In the genomic region with DNA sequence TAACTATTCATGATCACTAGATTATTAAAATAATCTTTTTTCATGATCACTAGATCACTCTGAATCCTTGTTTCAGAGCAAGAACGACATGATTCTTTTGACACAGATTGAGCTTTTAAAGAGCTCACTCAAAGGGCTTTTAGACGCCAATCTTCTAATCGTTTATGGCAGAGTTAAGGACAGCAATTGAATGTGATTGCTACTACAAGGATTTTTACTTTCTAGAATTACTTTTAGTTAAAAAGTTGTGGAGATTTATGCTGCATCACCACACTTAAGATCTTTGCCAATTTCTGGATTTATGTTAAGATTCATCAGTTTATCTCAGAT, we compare ENCODE assay signal across 10 cellular contexts. TPM values are rescaled to one million over a fixed set of nuclear protein-coding genes. Genes with fewer than 3 reads are reported as not detected.
A peak's percentile ranks its signal among the peaks of the same experiment; 100 is the strongest.
DNase-seq lines count a peak whose midpoint lies in the region; ATAC-seq and TF ChIP-seq lines count a peak whose summit lies in the region.
"Had no signal": no experiment of that assay in that cellular context is flagged by ENCODE, and none has a peak within 500 bp of the region (broad histone marks: within the 10 kb centered on the region; RNA-seq: fewer than 3 reads in every experiment).

No MANE protein-coding gene starts in this region.

- peak overlapping the region; percentile 15; the same call in 1 of the 2 replicates for H2AFZ ChIP-seq in OCI-LY7 (ENCODE audit: low read length)

- no TSS peak for BruUV-seq in OCI-LY7 (replicated peaks; lab: Mats Ljungman, UMichigan)

- H3K27me3 Mint-ChIP-seq in activated CD4-positive, alpha-beta T cell treated with anti-CD3 and anti-CD28 coated beads, Interleukin-2, amount 10 ng/mL, durations not matched to agents 24 days and 14 days, result no peaks in the 10 kb centered on the region
- H3K27me3 Mint-ChIP-seq in endothelial cell (ENCODE audit: unreplicated experiment), result peaks cover 5% of the 10 kb centered on the region

- no peaks in the 10 kb centered on the region for H3K9me2 ChIP-seq in OCI-LY7 (ENCODE audit: insufficient read depth, low read length)

- H3K4me3 ChIP-seq in OCI-LY7 (ENCODE audit: low read depth, low read length, poor library complexity, severe bottlenecking), result peak overlapping the region; percentile 98
- peak overlapping the region; percentile 100 for H3K4me3 ChIP-seq in skeletal muscle cell (ENCODE audit: low read depth, low read length)

- H3K4me1 Mint-ChIP-seq in activated CD4-positive, alpha-beta T cell treated with anti-CD3 and anti-CD28 coated beads, Interleukin-2, amount 10 ng/mL, durations not matched to agents 24 days and 14 days, result peaks cover 27% of the 10 kb centered on the region
- peaks cover 20% of the 10 kb centered on the region for H3K4me1 Mint-ChIP-seq in endothelial cell (ENCODE audit: unreplicated experiment)

- H3K4me1 ChIP-seq in OCI-LY7 (ENCODE audit: insufficient read depth, low read length, poor library complexity, severe bottlenecking), result peaks cover 29% of the 10 kb centered on the region

- H4K20me1 ChIP-seq in OCI-LY7 (ENCODE audit: insufficient read depth, low read length), result peaks cover 10% of the 10 kb centered on the region; the same call in 1 of the 2 replicates

- TF ChIP-seq CTCF in OCI-LY7 (conservative IDR thresholded peaks at IDR 0.05; ENCODE audit: low read length) (no peak), endothelial cell (IDR thresholded peaks at IDR 0.05; ENCODE audit: unreplicated experiment) (no peak)

- peaks cover 49% of the 10 kb centered on the region for H3K36me3 ChIP-seq in OCI-LY7 (ENCODE audit: insufficient read depth, low read length)

- CTCF ChIA-PET in OCI-LY7 (lab: Charles Lee; ENCODE audit: unreplicated experiment), result no interaction called here

- POLR2A ChIA-PET in OCI-LY7 (lab: Charles Lee), result interaction anchor here (0.5 to 3.9 kb wide), 8 partner anchors 10 to 179 kb away, joined by 3 to 25 read pairs (median 8); no protein-coding TSS in a partner anchor

- H3K4me3 Mint-ChIP-seq in activated CD4-positive, alpha-beta T cell treated with anti-CD3 and anti-CD28 coated beads, Interleukin-2, amount 10 ng/mL, durations not matched to agents 24 days and 14 days, result peak overlapping the region; percentile 99
- peak overlapping the region; percentile 99 for H3K4me3 Mint-ChIP-seq in endothelial cell (ENCODE audit: unreplicated experiment)

- ATAC-seq in GM21367 (IDR thresholded peaks at IDR 0.05; ENCODE audit: unreplicated experiment), result no peak

- peaks cover 40% of the 10 kb centered on the region for H3K36me3 Mint-ChIP-seq in activated CD4-positive, alpha-beta T cell treated with anti-CD3 and anti-CD28 coated beads, Interleukin-2, amount 10 ng/mL, durations not matched to agents 24 days and 14 days (ENCODE audit: low read depth)
- peaks cover 18% of the 10 kb centered on the region for H3K36me3 Mint-ChIP-seq in endothelial cell (ENCODE audit: low read depth, unreplicated experiment)

- no peaks in the 10 kb centered on the region for H3K9me3 Mint-ChIP-seq in activated CD4-positive, alpha-beta T cell treated with anti-CD3 and anti-CD28 coated beads, Interleukin-2, amount 10 ng/mL, durations not matched to agents 24 days and 14 days
- no peaks in the 10 kb centered on the region for H3K9me3 Mint-ChIP-seq in endothelial cell (ENCODE audit: unreplicated experiment)

- intact Hi-C loops in activated CD4-positive, alpha-beta T cell treated with anti-CD3 and anti-CD28 coated beads, Interleukin-2, amount 10 ng/mL, durations not matched to agents 24 days and 14 days (cut with micrococcal nuclease), result loop anchor here (5.0 kb wide), 1 partner anchor 570 kb away; a partner anchor contains a TSS
- intact Hi-C loops in OCI-LY7 (cut with micrococcal nuclease; ENCODE audit: unreplicated experiment), result loop anchor here (1.0 kb wide), 1 partner anchor 57 kb away; a partner anchor contains a TSS

- H3K27ac Mint-ChIP-seq in activated CD4-positive, alpha-beta T cell treated with anti-CD3 and anti-CD28 coated beads, Interleukin-2, amount 10 ng/mL, durations not matched to agents 24 days and 14 days, result peak overlapping the region; percentile 100
- H3K27ac Mint-ChIP-seq in endothelial cell (ENCODE audit: unreplicated experiment), result peak overlapping the region; percentile 88

- peaks cover 52% of the 10 kb centered on the region for H3K79me2 ChIP-seq in OCI-LY7 (ENCODE audit: insufficient read depth, low read depth, low read length)

- no peak for DNase-seq in activated CD4-positive, alpha-beta T cell treated with anti-CD3 and anti-CD28 coated beads, Interleukin-2, amount 10 ng/mL, durations not matched to agents 24 days and 14 days
- no peak for DNase-seq in activated CD4-positive, alpha-beta T cell treated with anti-CD3 and anti-CD28 coated beads for 4 hours
- DNase-seq in OCI-LY7 (ENCODE audit: low spot score), result peak; percentile 19
- DNase-seq in endothelial cell (ENCODE audit: low spot score), result no peak
- DNase-seq in skeletal muscle cell (ENCODE audit: low read depth), result no peak
- no peak for DNase-seq in AG08396 (ENCODE audit: low spot score)
- no peak for DNase-seq in SKM-1 (lab: John Stamatoyannopoulos, UW; ENCODE audit: unreplicated experiment)
- DNase-seq: esophagus squamous epithelium, spleen had no signal

- peak overlapping the region; percentile 93 for H3K4me2 ChIP-seq in OCI-LY7 (ENCODE audit: low read length)

- peak overlapping the region; percentile 91 for H3K27ac ChIP-seq in OCI-LY7 (ENCODE audit: low read depth, low read length, poor library complexity, severe bottlenecking)

- no peaks in the 10 kb centered on the region for H3K9me3 ChIP-seq in OCI-LY7 (ENCODE audit: low read length)
- H3K9me3 ChIP-seq: esophagus squamous epithelium, spleen had no signal

RNA-seq across cellular contexts. Expression of a gene that starts 1.3 kb away (rescaled TPM):
- total RNA-seq in activated CD4-positive, alpha-beta T cell treated with anti-CD3 and anti-CD28 coated beads, Interleukin-2, amount 10 ng/mL, durations not matched to agents 24 days and 14 days, result 158 and 162 TPM in 2 replicates
- 96.0 and 106 TPM in 2 replicates for total RNA-seq in OCI-LY7 (2014; rRNA removed; shearing (Covaris generic))
- total RNA-seq in OCI-LY7 (2022) (140 and 141 TPM in 2 replicates), endothelial cell (ENCODE audit: unreplicated experiment) (38.1 TPM)

RNA-seq across cellular contexts. Expression of a gene that starts 2.7 kb away (rescaled TPM):
- 53.6 and 53.8 TPM in 2 replicates for total RNA-seq in activated CD4-positive, alpha-beta T cell treated with anti-CD3 and anti-CD28 coated beads, Interleukin-2, amount 10 ng/mL, durations not matched to agents 24 days and 14 days
- 23.8 and 25.3 TPM in 2 replicates for total RNA-seq in OCI-LY7 (2014; rRNA removed; shearing (Covaris generic))
- total RNA-seq in OCI-LY7 (2022) (28.8 and 31.6 TPM in 2 replicates), endothelial cell (ENCODE audit: unreplicated experiment) (22.0 TPM)

RNA-seq across cellular contexts. Expression of a gene that starts 57.6 kb away (rescaled TPM):
- 67.4 and 74.8 TPM in 2 replicates for total RNA-seq in activated CD4-positive, alpha-beta T cell treated with anti-CD3 and anti-CD28 coated beads, Interleukin-2, amount 10 ng/mL, durations not matched to agents 24 days and 14 days
- total RNA-seq in OCI-LY7 (2014; rRNA removed; shearing (Covaris generic)), result 48.3 and 53.0 TPM in 2 replicates
- 84.1 and 88.3 TPM in 2 replicates for total RNA-seq in OCI-LY7 (2022)
- total RNA-seq in endothelial cell (ENCODE audit: unreplicated experiment), result 56.1 TPM
